In genomic region chr12:65825573-65826512, GRCh38 we compare ENCODE assay signal across 9 cellular contexts. TPM values are rescaled to one million over a fixed set of nuclear protein-coding genes. Genes with fewer than 3 reads are reported as not detected.
DNase-seq lines count a peak whose midpoint lies in the region; ATAC-seq and TF ChIP-seq lines count a peak whose summit lies in the region.
"Had no signal": no experiment of that assay in that cellular context is flagged by ENCODE, and none has a peak within 500 bp of the region (broad histone marks: within the 10 kb centered on the region; RNA-seq: fewer than 3 reads in every experiment).

No MANE protein-coding gene starts in this region.

- peak overlapping the region; percentile 96 for H3K4me3 Mint-ChIP-seq in chondrocyte (ENCODE audit: unreplicated experiment)

- ATAC-seq in GM18858 (IDR thresholded peaks at IDR 0.05; ENCODE audit: unreplicated experiment) (no peak), HG03378 (IDR thresholded peaks at IDR 0.05; ENCODE audit: unreplicated experiment) (no peak)

- TF ChIP-seq RAD21 in liver (IDR thresholded peaks at IDR 0.05), result no peak

- TF ChIP-seq CTCF in chondrocyte (IDR thresholded peaks at IDR 0.05) (peak; percentile 38), liver (IDR thresholded peaks at IDR 0.05; ENCODE audit: low read depth, low read length, missing input control) (no peak)

- DNase-seq in GM03348 (ENCODE audit: low spot score) (peak; percentile 57), Kasumi-1 (lab: John Stamatoyannopoulos, UW) (peak; percentile 31), chondrocyte (ENCODE audit: low spot score) (no peak), superior temporal gyrus (ENCODE audit: extremely low spot score) (no peak)

- no peaks in the 10 kb centered on the region for H3K27me3 Mint-ChIP-seq in chondrocyte (ENCODE audit: low read depth)

- H3K4me3 ChIP-seq in liver (ENCODE audit: low read depth in 1 of 3, low read length in 3 of 3), result peak overlapping the region; percentile 32 to 84 (median 37)
- peak overlapping the region; percentile 60 for H3K4me3 ChIP-seq in thymus (ENCODE audit: low read length)

- no peaks in the 10 kb centered on the region for H3K36me3 Mint-ChIP-seq in chondrocyte (ENCODE audit: low read depth)

- H3K27ac Mint-ChIP-seq in chondrocyte (ENCODE audit: unreplicated experiment), result peak overlapping the region; percentile 94

- H3K36me3 ChIP-seq in liver (ENCODE audit: control insufficient read depth in 4 of 4, insufficient read depth in 3 of 4, low read depth in 1 of 4, low read length in 3 of 4), result no peaks in the 10 kb centered on the region
- no peaks in the 10 kb centered on the region for H3K36me3 ChIP-seq in thymus (ENCODE audit: control insufficient read depth, insufficient read depth)

- WGBS in liver, result 2% methylated on average over 85 of the region's 85 CpGs
- under 1% methylated on average over 85 of the region's 85 CpGs for WGBS in thymus

- H3K27me3 ChIP-seq in liver (ENCODE audit: control insufficient read depth in 4 of 4, insufficient read depth in 4 of 4, low read length in 3 of 4) (peaks cover 0 to 16% (median 11%) of the 10 kb centered on the region in 4 donors), thymus (ENCODE audit: control insufficient read depth, insufficient read depth) (peaks cover 29% of the 10 kb centered on the region)

- H3K4me1 ChIP-seq in liver (ENCODE audit: control insufficient read depth in 4 of 4, insufficient read depth in 4 of 4, low read length in 3 of 4), result peaks cover 16 to 37% (median 29%) of the 10 kb centered on the region in 4 donors
- H3K4me1 ChIP-seq in thymus (ENCODE audit: control insufficient read depth, insufficient read depth, low read length), result peaks cover 12% of the 10 kb centered on the region

- no peak overlapping the region for H3K27ac ChIP-seq in liver (ENCODE audit: low read depth in 1 of 2, low read length in 2 of 2)
- H3K27ac ChIP-seq in thymus (ENCODE audit: low read depth), result no peak overlapping the region

- no peaks in the 10 kb centered on the region for H3K9me3 Mint-ChIP-seq in chondrocyte (ENCODE audit: low read depth)

- peaks cover 57% of the 10 kb centered on the region for H3K4me1 Mint-ChIP-seq in chondrocyte (ENCODE audit: low read depth)

- no peak overlapping the region for H3K9ac ChIP-seq in liver (ENCODE audit: low read depth in 1 of 2, low read length in 2 of 2)

- H3K9me3 ChIP-seq in liver (ENCODE audit: control insufficient read depth in 4 of 4, low read length in 3 of 4) (peaks cover 0 to 2% (median 0%) of the 10 kb centered on the region in 4 donors), thymus (ENCODE audit: control insufficient read depth) (no peaks in the 10 kb centered on the region)

TF ChIP-seq in liver, 16 proteins besides CTCF, POLR2A, EP300 and RAD21:
- TF ChIP-seq ATF3 (IDR thresholded peaks at IDR 0.05) (no peak), MAX (IDR thresholded peaks at IDR 0.05) (no peak), FOXA2 (IDR thresholded peaks at IDR 0.05) (no peak), EGR1 (IDR thresholded peaks at IDR 0.05; ENCODE audit: low read depth in 2 of 2) (no peak), TAF1 (conservative IDR thresholded peaks at IDR 0.05) (no peak), ZBTB33 (IDR thresholded peaks at IDR 0.05) (no peak), HNF4G (IDR thresholded peaks at IDR 0.05) (no peak), RXRA (IDR thresholded peaks at IDR 0.05) (no peak), JUND (IDR thresholded peaks at IDR 0.05) (no peak), REST (IDR thresholded peaks at IDR 0.05) (no peak), SP1 (IDR thresholded peaks at IDR 0.05) (no peak)

RNA-seq across cellular contexts. Expression of gene HMGA2, which starts 1.6 kb away (rescaled TPM):
- 18.6 to 23.0 TPM (median 19.6 TPM) in 3 replicates for total RNA-seq in chondrocyte
- total RNA-seq in liver, result 1 to 10 TPM in 1 of 2 donors, not detected in 1; 7.8 TPM
- not detected for polyA plus RNA-seq in liver
- 0.18 TPM for polyA plus RNA-seq in thymus
- total RNA-seq: T-helper 1 cell treated with Interleukin-12 subunit alpha and Interleukin-12 subunit beta and Interleukin-4 antibody, amounts not matched to agents 30 ng/mL and 1 ng/mL, for 36 hours had no signal

Comparison
In these comparisons a context has a peak if more than half of its experiments do, and no peak if none do; other contexts are left out.
1. DNase-seq: peak in GM03348 (single experiment) and Kasumi-1 (2 of 2); none in chondrocyte (single experiment) and superior temporal gyrus (single experiment).